1 cellular context compared by ENCODE assay signal in genomic region chr19:4375164-4375619, GRCh38.
TF ChIP-seq lines count a peak whose summit lies in the region.

No MANE protein-coding gene starts in this region.

TF ChIP-seq in HepG2, 621 proteins besides CTCF, POLR2A, EP300 and RAD21 (continues in another document):
- TF ChIP-seq NR2F6 (IDR thresholded peaks at IDR 0.05) (no peak; the same call in 1 of the 2 replicates), NR2F6 (CRISPR knock-in tag; IDR thresholded peaks at IDR 0.05) (peak; percentile 40; the same call in 1 of the 2 replicates), TAF15 (IDR thresholded peaks at IDR 0.05; ENCODE audit: low read depth, low read length, poor library complexity, severe bottlenecking) (no peak), HMGXB4 (CRISPR knock-in tag; IDR thresholded peaks at IDR 0.05; ENCODE audit: borderline replicate concordance in 1 of 2, low read depth in 1 of 2) (peak in 1 of 2 experiments; percentile 21; a peak in 1 of 4 replicates), ZNF256 (CRISPR knock-in tag; conservative IDR thresholded peaks at IDR 0.05) (no peak), CAMTA2 (CRISPR knock-in tag; IDR thresholded peaks at IDR 0.05; ENCODE audit: borderline replicate concordance) (no peak), GATAD2A (CRISPR knock-in tag; IDR thresholded peaks at IDR 0.05) (peak; percentile 42; the same call in 1 of the 2 replicates), ZKSCAN8 (CRISPR knock-in tag; IDR thresholded peaks at IDR 0.05; ENCODE audit: borderline replicate concordance) (no peak), ELF3 (CRISPR knock-in tag; IDR thresholded peaks at IDR 0.05) (0 out of 2 replicates have a peak, but pooled peaks have one; percentile 12), ZFP91 (CRISPR knock-in tag; IDR thresholded peaks at IDR 0.05; ENCODE audit: borderline replicate concordance) (0 out of 2 replicates have a peak, but pooled peaks have one; percentile 11), ZEB1 (IDR thresholded peaks at IDR 0.05; ENCODE audit: insufficient replicate concordance, low read depth) (peak; percentile 70), ARID4A (CRISPR knock-in tag; IDR thresholded peaks at IDR 0.05; ENCODE audit: borderline replicate concordance) (peak; percentile 32; the same call in 1 of the 2 replicates), TFAP4 (IDR thresholded peaks at IDR 0.05; ENCODE audit: borderline replicate concordance, low read depth) (peak; percentile 49; the same call in 1 of the 2 replicates), NFRKB (IDR thresholded peaks at IDR 0.05) (no peak), ZNF574 (CRISPR knock-in tag; IDR thresholded peaks at IDR 0.05) (peak; percentile 43; the same call in 1 of the 2 replicates), SIN3B (IDR thresholded peaks at IDR 0.05; ENCODE audit: low read length) (no peak), MTA1 (CRISPR knock-in tag; IDR thresholded peaks at IDR 0.05; ENCODE audit: borderline replicate concordance) (0 out of 2 replicates have a peak, but pooled peaks have one; percentile 50), NR2F2 (IDR thresholded peaks at IDR 0.05; ENCODE audit: borderline replicate concordance, low read depth) (peak; percentile 34; the same call in 1 of the 2 replicates), ZNF878 (CRISPR knock-in tag; IDR thresholded peaks at IDR 0.05) (no peak), RARA (CRISPR knock-in tag; IDR thresholded peaks at IDR 0.05) (peak; percentile 60), BCL6 (CRISPR knock-in tag; IDR thresholded peaks at IDR 0.05) (peak; percentile 44; the same call in 1 of the 2 replicates), ATF3 (CRISPR knock-in tag; IDR thresholded peaks at IDR 0.05) (no peak), MATR3 (CRISPR knock-in tag; IDR thresholded peaks at IDR 0.05) (no peak), PREB (CRISPR knock-in tag; IDR thresholded peaks at IDR 0.05) (no peak), ZNF639 (CRISPR knock-in tag; conservative IDR thresholded peaks at IDR 0.05) (no peak), PATZ1 (CRISPR knock-in tag; IDR thresholded peaks at IDR 0.05) (peak; percentile 71; the same call in 1 of the 2 replicates), ZNF451 (CRISPR knock-in tag; IDR thresholded peaks at IDR 0.05) (no peak), MAFK (conservative IDR thresholded peaks at IDR 0.05 in 1 of 2, IDR thresholded peaks at IDR 0.05 in 1 of 2; ENCODE audit: low read length in 2 of 2) (no peak), TEAD3 (CRISPR knock-in tag; optimal IDR thresholded peaks at IDR 0.05; ENCODE audit: borderline replicate concordance) (peak; percentile 97), ARHGAP35 (CRISPR knock-in tag; IDR thresholded peaks at IDR 0.05; ENCODE audit: borderline replicate concordance) (0 out of 2 replicates have a peak, but pooled peaks have one; percentile 0), GATA4 (IDR thresholded peaks at IDR 0.05; ENCODE audit: borderline replicate concordance, low read depth) (no peak), ZSCAN29 (CRISPR knock-in tag; conservative IDR thresholded peaks at IDR 0.05) (no peak), ATF7-NPFF (CRISPR knock-in tag; IDR thresholded peaks at IDR 0.05; ENCODE audit: low read depth) (no peak), ZNF775 (CRISPR knock-in tag; IDR thresholded peaks at IDR 0.05; ENCODE audit: borderline replicate concordance) (no peak), HNRNPL (IDR thresholded peaks at IDR 0.05; ENCODE audit: low read depth, low read length) (0 out of 2 replicates have a peak, but pooled peaks have one; percentile 29), ZNF772 (CRISPR knock-in tag; IDR thresholded peaks at IDR 0.05) (no peak), ELF4 (CRISPR knock-in tag; IDR thresholded peaks at IDR 0.05; ENCODE audit: borderline replicate concordance) (no peak), PAXIP1 (CRISPR knock-in tag; conservative IDR thresholded peaks at IDR 0.05) (0 out of 2 replicates have a peak, but pooled peaks have one; percentile 5), TAF1 (CRISPR knock-in tag; IDR thresholded peaks at IDR 0.05) (no peak), ZNF773 (CRISPR knock-in tag; IDR thresholded peaks at IDR 0.05; ENCODE audit: borderline replicate concordance) (no peak), JUNB (CRISPR knock-in tag; IDR thresholded peaks at IDR 0.05; ENCODE audit: borderline replicate concordance) (no peak)
